In genomic region chr4:78592104-78592783, GRCh38 we compare ENCODE assay signal across 10 cellular contexts. TPM values are rescaled to one million over a fixed set of nuclear protein-coding genes. Genes with fewer than 3 reads are reported as not detected.
A peak's percentile ranks its signal among the peaks of the same experiment; 100 is the strongest.
DNase-seq lines count a peak whose midpoint lies in the region; ATAC-seq and TF ChIP-seq lines count a peak whose summit lies in the region.
"Had no signal": no experiment of that assay in that cellular context is flagged by ENCODE, and none has a peak within 500 bp of the region (broad histone marks: within the 10 kb centered on the region; RNA-seq: fewer than 3 reads in every experiment).

No MANE protein-coding gene starts in this region.

- peak; percentile 16 for TF ChIP-seq CTCF in cardiac muscle cell (IDR thresholded peaks at IDR 0.05; ENCODE audit: low read depth, low read length)
- peak; percentile 42 to 48 for TF ChIP-seq CTCF in mammary epithelial cell (conservative IDR thresholded peaks at IDR 0.05 in 1 of 2, IDR thresholded peaks at IDR 0.05 in 1 of 2; ENCODE audit: extremely low read depth in 1 of 2, insufficient read depth in 1 of 2, low read depth in 1 of 2, low read length in 2 of 2)
- TF ChIP-seq CTCF in spleen (IDR thresholded peaks at IDR 0.05 in 8 of 11, conservative IDR thresholded peaks at IDR 0.05 in 3 of 11): peak in 6 of 11 experiments; percentile 12 to 42 (median 24)
- peak in 1 of 7 experiments; percentile 8 for TF ChIP-seq CTCF in body of pancreas (IDR thresholded peaks at IDR 0.05)

- no peaks in the 10 kb centered on the region for H3K9me3 Mint-ChIP-seq in naive thymus-derived CD8-positive, alpha-beta T cell
- H3K9me3 Mint-ChIP-seq: activated T-helper 1 cell treated with anti-CD3 and anti-CD28 coated beads, Interleukin-12 subunit alpha, Interleukin-12 subunit beta, Interleukin-2, Interleukin-4 antibody, amounts not matched to agents 30 ng/mL and 10 ng/mL and 1 ng/mL, durations not matched to agents 14 hours and 24 hours and 36 hours had no signal

- no peaks in the 10 kb centered on the region for H3K27me3 Mint-ChIP-seq in naive thymus-derived CD8-positive, alpha-beta T cell

- H3K4me2 ChIP-seq in mammary epithelial cell (ENCODE audit: insufficient read depth, low read depth, low read length): no peak overlapping the region

- no peak overlapping the region for H3K9ac ChIP-seq in mammary epithelial cell (ENCODE audit: insufficient read depth, low read length)

- no peaks in the 10 kb centered on the region for H3K9me3 ChIP-seq in cardiac muscle cell (ENCODE audit: low read depth)
- H3K9me3 ChIP-seq in mammary epithelial cell (replicated peaks; ENCODE audit: insufficient read depth, low read length): no peaks in the 10 kb centered on the region
- H3K9me3 ChIP-seq in spleen: no peaks in the 10 kb centered on the region
- H3K9me3 ChIP-seq in body of pancreas: no peaks in the 10 kb centered on the region

- DNase-seq in cardiac muscle cell (ENCODE audit: low read depth in 1 of 2, low spot score in 1 of 2) (no peak), Right ventricle myocardium inferior (ENCODE audit: missing footprints) (no peak), mammary epithelial cell (peak; percentile 31), spleen (no peak), body of pancreas (no peak), NOMO-1 treated with DMSO at 0.1 percent for 48 hours (lab: John Stamatoyannopoulos, UW; ENCODE audit: unreplicated experiment) (no peak)
- no peak for DNase-seq in naive thymus-derived CD8-positive, alpha-beta T cell

- H4K20me1 ChIP-seq in mammary epithelial cell (ENCODE audit: insufficient read depth, low read length): no peaks in the 10 kb centered on the region

- BruUV-seq in mammary epithelial cell (replicated peaks; lab: Mats Ljungman, UMichigan): no TSS peak

- H3K4me1 ChIP-seq in cardiac muscle cell (ENCODE audit: low read depth) (no peaks in the 10 kb centered on the region), mammary epithelial cell (ENCODE audit: insufficient read depth, low read length) (no peaks in the 10 kb centered on the region), spleen (peaks cover 0 to 11% (median 0%) of the 10 kb centered on the region in 6 donors), body of pancreas (peaks cover 14% of the 10 kb centered on the region)

- peaks cover 5% of the 10 kb centered on the region for H3K79me2 ChIP-seq in mammary epithelial cell (ENCODE audit: insufficient read depth, low read length)

- H3K4me3 Mint-ChIP-seq in naive thymus-derived CD8-positive, alpha-beta T cell: no peak overlapping the region
- H3K4me3 Mint-ChIP-seq: activated T-helper 1 cell treated with anti-CD3 and anti-CD28 coated beads, Interleukin-12 subunit alpha, Interleukin-12 subunit beta, Interleukin-2, Interleukin-4 antibody, amounts not matched to agents 30 ng/mL and 10 ng/mL and 1 ng/mL, durations not matched to agents 14 hours and 24 hours and 36 hours had no signal

- H3K36me3 ChIP-seq in cardiac muscle cell (no peaks in the 10 kb centered on the region), mammary epithelial cell (ENCODE audit: insufficient read depth, low read length) (peaks cover 54% of the 10 kb centered on the region), spleen (peaks cover 0 to 99% (median 0%) of the 10 kb centered on the region in 6 donors), body of pancreas (replicated peaks in 1 of 2; ENCODE audit: insufficient read depth in 1 of 2, low read depth in 2 of 2) (no peaks in the 10 kb centered on the region)

- H3K4me1 Mint-ChIP-seq in naive thymus-derived CD8-positive, alpha-beta T cell: peaks cover 0 to 7% (median 0%) of the 10 kb centered on the region in 4 donors

- ATAC-seq in Right ventricle myocardium inferior (no peak), HG02885 (IDR thresholded peaks at IDR 0.05; ENCODE audit: poor library complexity, unreplicated experiment) (peak; percentile 73), body of pancreas (no peak)
- no peak for ATAC-seq in naive thymus-derived CD8-positive, alpha-beta T cell

- H3K36me3 Mint-ChIP-seq in naive thymus-derived CD8-positive, alpha-beta T cell: no peaks in the 10 kb centered on the region

- intact Hi-C loops in Right ventricle myocardium inferior (cut with DNase I) (loop anchor here (5.0 kb wide), 1 partner anchor 40 kb away; the partner anchor contains the start of gene ANXA3), mammary epithelial cell (cut with micrococcal nuclease) (loop anchor here (2.0 kb wide), 1 partner anchor 535 kb away; the partner anchor contains the start of gene FRAS1), spleen (cut with DNase I; ENCODE audit: low total_unique reads) (no loop called here), body of pancreas (cut with DNase I) (no loop called here)

- POLR2A ChIA-PET in naive thymus-derived CD8-positive, alpha-beta T cell (lab: Charles Lee): no interaction called here

- CTCF ChIA-PET in mammary epithelial cell (lab: Charles Lee; ENCODE audit: low non-redundant PET): interaction anchor here (0.7 kb wide), 1 partner anchor 75 kb away, joined by 5 read pairs; no protein-coding TSS in a partner anchor

- H3K27me3 ChIP-seq in cardiac muscle cell (no peaks in the 10 kb centered on the region), mammary epithelial cell (ENCODE audit: insufficient read depth, low read length) (no peaks in the 10 kb centered on the region), spleen (replicated peaks in 1 of 7) (no peaks in the 10 kb centered on the region), body of pancreas (no peaks in the 10 kb centered on the region)

- H3K27ac ChIP-seq in cardiac muscle cell (no peak overlapping the region), mammary epithelial cell (ENCODE audit: insufficient read depth, low read depth, low read length) (no peak overlapping the region), spleen (no peak overlapping the region), body of pancreas (no peak overlapping the region)

- H3K4me3 ChIP-seq in cardiac muscle cell (no peak overlapping the region), mammary epithelial cell (replicated peaks in 1 of 3; ENCODE audit: insufficient read depth in 1 of 3, low read depth in 2 of 3, low read length in 3 of 3) (no peak overlapping the region), spleen (no peak overlapping the region), body of pancreas (no peak overlapping the region)
- H3K4me3 ChIP-seq: lung had no signal

- dilution Hi-C loops in mammary epithelial cell (cut with HindIII; ENCODE audit: low sequenced_read_pairs): no loop called here

- TF ChIP-seq POLR2A in spleen (IDR thresholded peaks at IDR 0.05) (no peak), body of pancreas (IDR thresholded peaks at IDR 0.05) (no peak)

- WGBS in mammary epithelial cell (ENCODE audit: low coverage, missing lambda C conversion rate): 81% methylated on average over 3 of the region's 3 CpGs
- 61 to 78% (median 71%) methylated on average over 3 of the region's 3 CpGs for WGBS in spleen, 5 donors
- WGBS in body of pancreas, 2 donors: 47 to 58% methylated on average over 3 of the region's 3 CpGs

- no peak overlapping the region for H2AFZ ChIP-seq in mammary epithelial cell (ENCODE audit: low read depth, low read length)

- in situ Hi-C loops in mammary epithelial cell (cut with MboI; ENCODE audit: low sequenced_read_pairs in 2 of 2): no loop called here

- H3K27ac Mint-ChIP-seq in naive thymus-derived CD8-positive, alpha-beta T cell: peak overlapping the region in 1 of 10 donors; percentile 21
- H3K27ac Mint-ChIP-seq: activated T-helper 1 cell treated with anti-CD3 and anti-CD28 coated beads, Interleukin-12 subunit alpha, Interleukin-12 subunit beta, Interleukin-2, Interleukin-4 antibody, amounts not matched to agents 30 ng/mL and 10 ng/mL and 1 ng/mL, durations not matched to agents 14 hours and 24 hours and 36 hours had no signal

RNA-seq across cellular contexts. Expression of gene ANXA3, which starts 40.7 kb away (rescaled TPM):
- total RNA-seq in cardiac muscle cell (18.7 and 38.1 TPM in 2 replicates), Right ventricle myocardium inferior (54.5 TPM), mammary epithelial cell (100 to 1,000 TPM; 325 to 422 TPM), spleen (100 to 1,000 TPM in 1 of 7 donors, 10 to 100 TPM in 6; 29.0 to 119 (median 50.7) TPM), body of pancreas (10 to 100 TPM; 35.9 to 65.1 TPM)
- polyA plus RNA-seq in cardiac muscle cell (23.7 and 33.3 TPM in 2 replicates), mammary epithelial cell (329 TPM), spleen (10 to 100 TPM in 2 of 3 donors, 1 to 10 TPM in 1; 7.0 to 31.7 (median 13.5) TPM)
- 452 TPM for polyA minus RNA-seq in mammary epithelial cell
- not detected for total RNA-seq in naive thymus-derived CD8-positive, alpha-beta T cell
- polyA plus RNA-seq in naive thymus-derived CD8-positive, alpha-beta T cell: not detected

Comparison
In these comparisons a context has a peak if more than half of its experiments do, and no peak if none do; other contexts are left out.
1. RNA of gene ANXA3, which starts 40.7 kb away (total RNA-seq): 325 to 422 TPM in mammary epithelial cell, 35.9 to 65.1 TPM in body of pancreas, 54.5 TPM in Right ventricle myocardium inferior (single experiment), 29.0 to 119 TPM in spleen and 18.7 to 38.1 TPM in cardiac muscle cell; not detected in naive thymus-derived CD8-positive, alpha-beta T cell; every median in the first group is over 10 times any median in the second.
2. intact Hi-C loops: an anchor here in Right ventricle myocardium inferior (5.0 kb wide) and mammary epithelial cell (2.0 kb wide); none called in spleen and body of pancreas.